ENCODE assay signal across 16 cellular contexts in the genomic region with DNA sequence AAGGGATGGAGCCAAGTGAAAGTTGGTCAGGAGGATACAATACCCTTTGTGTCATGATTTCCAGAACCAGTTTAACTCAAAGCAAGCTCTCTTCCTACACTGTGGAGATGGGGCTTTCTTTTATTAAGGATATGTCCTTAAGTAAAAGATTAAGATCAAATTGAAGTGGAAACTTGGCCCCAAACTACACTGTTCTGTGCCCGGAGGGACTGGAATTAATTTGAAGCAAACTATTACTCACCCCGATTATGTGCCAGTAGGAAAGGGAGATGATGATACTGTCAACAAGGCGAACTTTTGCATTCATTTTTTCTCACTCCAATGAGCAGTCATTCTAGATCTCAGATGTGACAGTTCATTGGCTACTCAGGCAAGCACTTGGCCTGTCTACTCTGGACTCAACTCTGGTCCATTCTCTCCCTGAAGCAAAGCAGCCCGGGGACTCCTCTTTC.
A peak's percentile ranks its signal among the peaks of the same experiment; 100 is the strongest.
DNase-seq lines count a peak whose midpoint lies in the region; ATAC-seq and TF ChIP-seq lines count a peak whose summit lies in the region.
"Had no signal": no experiment of that assay in that cellular context is flagged by ENCODE, and none has a peak within 500 bp of the region (broad histone marks: within the 10 kb centered on the region; RNA-seq: fewer than 3 reads in every experiment).

No MANE protein-coding gene starts in this region.

- H3K4me3 ChIP-seq in fibroblast of mammary gland (ENCODE audit: control insufficient read depth, low read depth, low read length): no peak overlapping the region
- H3K4me3 ChIP-seq in psoas muscle: no peak overlapping the region

- 42 to 56% (median 48%) methylated on average over 4 of the region's 4 CpGs for WGBS in psoas muscle, 3 donors

- H3K36me3 ChIP-seq in psoas muscle (ENCODE audit: insufficient read depth in 1 of 2, low read depth in 1 of 2): no peaks in the 10 kb centered on the region

- no peaks in the 10 kb centered on the region for H3K27me3 ChIP-seq in psoas muscle (ENCODE audit: insufficient read depth in 3 of 3, low read length in 2 of 3)

- H3K4me1 ChIP-seq in psoas muscle: peaks cover 20% of the 10 kb centered on the region

- peak overlapping the region; percentile 15 for H3K27ac ChIP-seq in psoas muscle

- intact Hi-C loops in psoas muscle (cut with DNase I): no loop called here

- TF ChIP-seq CTCF in fibroblast of mammary gland (conservative IDR thresholded peaks at IDR 0.05; ENCODE audit: control insufficient read depth, insufficient read depth, low read depth, low read length): no peak
- no peak for TF ChIP-seq CTCF in psoas muscle (IDR thresholded peaks at IDR 0.05)

- H3K9me3 ChIP-seq in psoas muscle: no peaks in the 10 kb centered on the region

- ATAC-seq in SK-N-SH treated with all-trans-retinoic acid at 6 μM for 48 hours: peak; percentile 67
- peak; percentile 21 to 68 (median 46) for ATAC-seq in psoas muscle
- ATAC-seq: naive thymus-derived CD4-positive, alpha-beta T cell had no signal

- DNase-seq in AG08395 (ENCODE audit: low spot score) (peak; percentile 49), fibroblast of mammary gland (ENCODE audit: low read depth) (peak; percentile 59), psoas muscle (no peak), ureter (ENCODE audit: low spot score) (no peak), NCI-H510A treated with DMSO at 0.1 percent for 48 hours (lab: John Stamatoyannopoulos, UW) (no peak), COLO668 (lab: John Stamatoyannopoulos, UW; ENCODE audit: unreplicated experiment) (no peak)
- DNase-seq in activated CD8-positive, alpha-beta memory T cell treated with anti-CD3 and anti-CD28 coated beads for 24 hours: no peak
- DNase-seq: activated CD4-positive, alpha-beta memory T cell treated with anti-CD3 and anti-CD28 coated beads for 36 hours; CD8-positive, alpha-beta memory T cell; cortex of kidney; MV-4-11; naive thymus-derived CD4-positive, alpha-beta T cell; NCI-H748 treated with DMSO at 0.1 percent for 48 hours; posterior cingulate gyrus; SW 1271 had no signal

TF ChIP-seq in SK-N-SH treated with all-trans-retinoic acid at 6 μM for 48 hours, 23 proteins besides CTCF, POLR2A, EP300 and RAD21:
- TF ChIP-seq ZFP30 (CRISPR knock-in tag; IDR thresholded peaks at IDR 0.05) (no peak), PATZ1 (CRISPR knock-in tag; IDR thresholded peaks at IDR 0.05; ENCODE audit: borderline replicate concordance) (no peak), ISL1 (CRISPR knock-in tag; IDR thresholded peaks at IDR 0.05) (peak; percentile 89), TOX (CRISPR knock-in tag; IDR thresholded peaks at IDR 0.05; ENCODE audit: borderline replicate concordance) (no peak), CSDC2 (CRISPR knock-in tag; IDR thresholded peaks at IDR 0.05) (no peak)

Comparison
In these comparisons a context has a peak if more than half of its experiments do, and no peak if none do; other contexts are left out.
1. DNase-seq: peak in AG08395 (single experiment) and fibroblast of mammary gland (single experiment); none in psoas muscle (0 of 2), activated CD8-positive, alpha-beta memory T cell treated with anti-CD3 and anti-CD28 coated beads for 24 hours (single experiment), ureter (single experiment), NCI-H510A treated with DMSO at 0.1 percent for 48 hours (single experiment) and COLO668 (single experiment).